ENCODE assay signal across 22 cellular contexts in the genomic region with DNA sequence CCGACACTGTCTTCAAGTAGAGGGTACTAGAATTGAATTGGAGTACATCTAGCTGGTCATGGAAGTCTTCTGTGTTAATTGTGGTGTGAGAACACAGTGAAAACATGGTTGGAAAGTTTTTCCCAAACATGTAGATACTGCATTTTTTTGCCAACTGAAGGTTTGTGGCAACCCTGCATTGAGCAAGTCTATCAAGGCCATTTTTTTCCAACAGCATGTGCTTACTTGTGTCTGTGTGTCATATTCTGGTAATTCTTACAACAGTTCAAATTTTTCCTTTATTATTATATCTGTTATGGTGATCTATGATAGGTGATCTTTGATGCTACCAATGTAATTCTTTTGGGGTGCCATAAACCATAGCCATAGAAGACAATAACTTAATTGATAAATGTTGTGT.
"Had no signal": no experiment of that assay in that cellular context is flagged by ENCODE, and none has a peak within 500 bp of the region (broad histone marks: within the 10 kb centered on the region; RNA-seq: fewer than 3 reads in every experiment).

No MANE protein-coding gene starts in this region.

- H3K4me3 ChIP-seq: left ventricle myocardium inferior, lung, mucosa of descending colon, ovary, prostate gland, spleen, suprapubic skin, thoracic aorta, tibial artery, upper lobe of right lung had no signal

- H3K9me3 ChIP-seq: mucosa of descending colon, ovary, prostate gland, spleen, suprapubic skin, thoracic aorta, tibial artery, upper lobe of right lung had no signal

- DNase-seq: islet precursor cell; left ventricle myocardium inferior; midbrain; mucosa of descending colon; naive thymus-derived CD4-positive, alpha-beta T cell; ovary; retina; right cardiac atrium; small intestine; spleen; stimulated activated CD4-positive, alpha-beta T cell treated with anti-CD3 and anti-CD28 coated beads, Interleukin-4, amount 100 ng/mL, for 24 hours; stimulated activated naive CD4-positive, alpha-beta T cell; tibial artery; trophoblast cell; upper lobe of right lung had no signal

- H3K36me3 ChIP-seq: ovary, prostate gland, suprapubic skin, thoracic aorta, upper lobe of right lung had no signal

- H3K4me1 ChIP-seq: left ventricle myocardium inferior, prostate gland, suprapubic skin, tibial artery, upper lobe of right lung had no signal

- H3K27ac ChIP-seq: left ventricle myocardium inferior, ovary, spleen, suprapubic skin, thoracic aorta, tibial artery, upper lobe of right lung had no signal

- ATAC-seq: mucosa of descending colon; naive thymus-derived CD4-positive, alpha-beta T cell; natural killer cell treated with Interleukin-12 subunit alpha and Interleukin-12 subunit beta and Interleukin-15 and Interleukin-18, amount 100 ng/mL, for 72 hours; right cardiac atrium; sciatic nerve; stimulated activated effector memory CD8-positive, alpha-beta T cell treated with anti-CD3 and anti-CD28 coated beads, Interleukin-12 subunit alpha, Interleukin-12 subunit beta, amount 100 ng/mL, for 72 hours; upper lobe of right lung had no signal

- H3K27me3 ChIP-seq: ovary, spleen, suprapubic skin, tibial artery, upper lobe of right lung had no signal
